8 cellular contexts compared by ENCODE assay signal in the genomic region with DNA sequence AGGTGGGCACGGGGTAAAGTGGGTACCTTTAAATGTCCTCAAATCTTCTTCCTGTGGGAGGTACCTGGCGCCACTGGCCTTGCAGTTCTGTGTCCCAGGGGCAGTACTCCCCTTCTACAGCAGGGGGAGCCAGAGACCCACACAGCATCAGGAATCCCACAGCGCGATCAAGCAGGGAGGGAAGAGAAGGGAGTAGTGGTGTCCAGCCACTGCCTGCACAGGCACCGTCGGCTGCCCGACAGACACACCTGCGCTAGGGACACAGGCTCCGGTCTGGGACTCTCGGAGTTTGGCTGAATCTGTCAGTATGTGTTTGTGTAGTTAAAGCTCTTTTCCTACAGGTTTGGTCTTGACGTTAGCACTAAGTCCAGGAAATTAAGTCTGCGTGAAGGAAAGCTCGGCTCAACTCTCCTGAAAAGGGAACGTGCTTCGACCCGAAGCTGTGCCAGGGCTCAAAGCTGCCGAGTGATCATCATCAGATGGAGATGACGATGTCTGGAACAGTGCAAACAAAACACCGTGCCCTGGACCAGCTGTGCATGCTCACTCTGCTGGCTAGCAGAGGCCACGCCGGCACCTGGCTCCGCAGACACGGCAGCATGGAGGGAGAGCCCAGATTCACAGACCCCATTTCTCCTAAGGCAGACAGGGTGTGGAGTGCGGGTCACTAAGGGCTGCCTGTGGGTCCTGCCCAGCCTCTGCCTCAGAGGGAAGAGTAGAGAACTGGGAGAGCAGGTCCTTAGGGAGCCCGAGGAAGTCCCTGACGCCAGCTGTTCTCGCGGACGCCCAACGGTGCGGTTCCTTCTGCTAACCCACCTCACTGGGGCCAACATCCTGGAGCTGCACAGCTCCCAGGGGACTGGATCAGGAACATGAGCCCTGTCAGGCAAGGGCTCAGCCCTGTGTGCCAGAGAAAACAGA. TPM values are rescaled to one million over a fixed set of nuclear protein-coding genes. Genes with fewer than 3 reads are reported as not detected.
A peak's percentile ranks its signal among the peaks of the same experiment; 100 is the strongest.
DNase-seq lines count a peak whose midpoint lies in the region; ATAC-seq, FAIRE-seq and TF ChIP-seq lines count a peak whose summit lies in the region.

No MANE protein-coding gene starts in this region.

- H2AFZ ChIP-seq in parathyroid adenoma: no peak overlapping the region

- H3K9me3 Mint-ChIP-seq in activated naive CD8-positive, alpha-beta T cell treated with anti-CD3 and anti-CD28 coated beads, Interleukin-2, amount 10 ng/mL, durations not matched to agents 7 days and 5 days: no peaks in the 10 kb centered on the region
- peaks cover 3% of the 10 kb centered on the region for H3K9me3 Mint-ChIP-seq in glutamatergic neuron (ENCODE audit: unreplicated experiment)

- POLR2A ChIA-PET in A549 (lab: Yijun Ruan, JAX): interaction anchor here (1.1 to 1.2 kb wide), 2 partner anchors 166 to 247 kb away, joined by 3 to 5 read pairs; partner anchors contain the start of gene PEX26
- POLR2A ChIA-PET in activated naive CD8-positive, alpha-beta T cell treated with anti-CD3 and anti-CD28 coated beads, Interleukin-2, amount 10 ng/mL, durations not matched to agents 7 days and 5 days (lab: Charles Lee): interaction anchor here (0.5 to 1.9 kb wide), 5 partner anchors 194 to 247 kb away, joined by 3 to 7 read pairs (median 4); partner anchors contain the start of gene PEX26

- ATAC-seq in A549: peak; percentile 90 to 95
- ATAC-seq in GM18498 (IDR thresholded peaks at IDR 0.05; ENCODE audit: unreplicated experiment): peak; percentile 66
- peak; percentile 96 for ATAC-seq in SK-N-SH treated with all-trans-retinoic acid at 6 μM for 48 hours
- peak; percentile 86 for ATAC-seq in activated naive CD8-positive, alpha-beta T cell treated with anti-CD3 and anti-CD28 coated beads, Interleukin-2, amount 10 ng/mL, durations not matched to agents 7 days and 5 days (ENCODE audit: low read depth)

- 40% methylated on average over 17 of the region's 31 CpGs for WGBS in A549 (ENCODE audit: missing lambda C conversion rate)
- WGBS in thyroid gland, 2 donors: 60 to 64% methylated on average over 19 to 30 of the region's 31 CpGs

- no peak for FAIRE-seq in A549 (lab: Jason Lieb, UNC)

- H3K27me3 ChIP-seq in parathyroid adenoma (ENCODE audit: control insufficient read depth, insufficient read depth, low read length) (no peaks in the 10 kb centered on the region), thyroid gland (no peaks in the 10 kb centered on the region)

- CTCF ChIA-PET in A549 (lab: Yijun Ruan, JAX): interaction anchor here (0.6 to 7.2 kb wide), 52 partner anchors 8 to 650 kb away, joined by 3 to 138 read pairs (median 4); partner anchors contain the start of genes MICAL3, PEX26 and USP18

- TF ChIP-seq POLR2A in A549 (IDR thresholded peaks at IDR 0.05; ENCODE audit: low read length) (no peak), thyroid gland (IDR thresholded peaks at IDR 0.05) (peak in 1 of 2 donors; percentile 13)

- H3K4me3 Mint-ChIP-seq in activated naive CD8-positive, alpha-beta T cell treated with anti-CD3 and anti-CD28 coated beads, Interleukin-2, amount 10 ng/mL, durations not matched to agents 7 days and 5 days: no peak overlapping the region
- no peak overlapping the region for H3K4me3 Mint-ChIP-seq in glutamatergic neuron (ENCODE audit: unreplicated experiment)

- H3K9ac ChIP-seq in parathyroid adenoma: no peak overlapping the region

- TF ChIP-seq EP300 in A549 (IDR thresholded peaks at IDR 0.05): no peak

- TF ChIP-seq CTCF in A549 (IDR thresholded peaks at IDR 0.05): peak; percentile 71
- peak; percentile 94 for TF ChIP-seq CTCF in glutamatergic neuron (IDR thresholded peaks at IDR 0.05; ENCODE audit: partially characterized antibody, unreplicated experiment)
- peak; percentile 92 for TF ChIP-seq CTCF in parathyroid adenoma (IDR thresholded peaks at IDR 0.05)
- peak; percentile 98 to 100 (median 99) for TF ChIP-seq CTCF in thyroid gland (IDR thresholded peaks at IDR 0.05)

- no peaks in the 10 kb centered on the region for H3K4me1 ChIP-seq in A549
- H3K4me1 ChIP-seq in parathyroid adenoma: no peaks in the 10 kb centered on the region
- H3K4me1 ChIP-seq in thyroid gland: peaks cover 22 to 48% of the 10 kb centered on the region in 2 donors

- H3K4me2 ChIP-seq in A549 (no peak overlapping the region), parathyroid adenoma (ENCODE audit: low read length) (no peak overlapping the region)

- no peaks in the 10 kb centered on the region for H3K9me3 ChIP-seq in A549
- no peaks in the 10 kb centered on the region for H3K9me3 ChIP-seq in parathyroid adenoma (ENCODE audit: control insufficient read depth, low read length)
- H3K9me3 ChIP-seq in thyroid gland: no peaks in the 10 kb centered on the region

- TF ChIP-seq RAD21 in A549 (conservative IDR thresholded peaks at IDR 0.05 in 1 of 2, IDR thresholded peaks at IDR 0.05 in 1 of 2): peak; percentile 85 to 92

- peaks cover 7% of the 10 kb centered on the region for H3K4me1 Mint-ChIP-seq in activated naive CD8-positive, alpha-beta T cell treated with anti-CD3 and anti-CD28 coated beads, Interleukin-2, amount 10 ng/mL, durations not matched to agents 7 days and 5 days
- peaks cover 14% of the 10 kb centered on the region for H3K4me1 Mint-ChIP-seq in glutamatergic neuron (ENCODE audit: low read depth, unreplicated experiment)

- H3K27me3 Mint-ChIP-seq in activated naive CD8-positive, alpha-beta T cell treated with anti-CD3 and anti-CD28 coated beads, Interleukin-2, amount 10 ng/mL, durations not matched to agents 7 days and 5 days: no peaks in the 10 kb centered on the region
- H3K27me3 Mint-ChIP-seq in glutamatergic neuron (ENCODE audit: unreplicated experiment): peaks cover 4% of the 10 kb centered on the region

- no peaks in the 10 kb centered on the region for H3K79me2 ChIP-seq in parathyroid adenoma

- H3K36me3 ChIP-seq in parathyroid adenoma (ENCODE audit: control insufficient read depth, insufficient read depth, low read length): no peaks in the 10 kb centered on the region
- H3K36me3 ChIP-seq in thyroid gland: no peaks in the 10 kb centered on the region

- H3K27ac ChIP-seq in A549: no peak overlapping the region
- H3K27ac ChIP-seq in parathyroid adenoma: no peak overlapping the region
- peak overlapping the region in 1 of 3 donors; percentile 97 for H3K27ac ChIP-seq in thyroid gland

- intact Hi-C loops in thyroid gland (cut with DNase I): loop anchor here (2.0 kb wide), 1 partner anchor 194 kb away; the partner anchor contains the start of gene MICAL3

- H3K36me3 Mint-ChIP-seq in activated naive CD8-positive, alpha-beta T cell treated with anti-CD3 and anti-CD28 coated beads, Interleukin-2, amount 10 ng/mL, durations not matched to agents 7 days and 5 days: no peaks in the 10 kb centered on the region
- no peaks in the 10 kb centered on the region for H3K36me3 Mint-ChIP-seq in glutamatergic neuron (ENCODE audit: unreplicated experiment)

- H3K4me3 ChIP-seq in A549 (no peak overlapping the region), parathyroid adenoma (ENCODE audit: low read depth, low read length) (no peak overlapping the region), thyroid gland (replicated peaks in 1 of 3) (no peak overlapping the region)

- DNase-seq in A549 (ENCODE audit: low read depth in 1 of 2, low spot score in 1 of 2): peak; percentile 77
- DNase-seq in M059J (ENCODE audit: low read depth): peak; percentile 71
- DNase-seq in activated naive CD8-positive, alpha-beta T cell treated with anti-CD3 and anti-CD28 coated beads, Interleukin-2, amount 10 ng/mL, durations not matched to agents 7 days and 5 days: peak; percentile 85
- peak; percentile 91 for DNase-seq in glutamatergic neuron
- DNase-seq in thyroid gland: peak; percentile 88 to 92

- H3K27ac Mint-ChIP-seq in activated naive CD8-positive, alpha-beta T cell treated with anti-CD3 and anti-CD28 coated beads, Interleukin-2, amount 10 ng/mL, durations not matched to agents 7 days and 5 days: peak overlapping the region; percentile 5
- H3K27ac Mint-ChIP-seq in glutamatergic neuron (ENCODE audit: unreplicated experiment): no peak overlapping the region

TF ChIP-seq in A549, 52 proteins besides CTCF, POLR2A, EP300 and RAD21:
- TF ChIP-seq SMC3 (IDR thresholded peaks at IDR 0.05): peak; percentile 76
- no peak for TF ChIP-seq NR3C1 (IDR thresholded peaks at IDR 0.05)

TF ChIP-seq in SK-N-SH treated with all-trans-retinoic acid at 6 μM for 48 hours, 23 proteins besides CTCF, POLR2A, EP300 and RAD21 (continues in another document):
- no peak for TF ChIP-seq CSDC2 (CRISPR knock-in tag; IDR thresholded peaks at IDR 0.05)
- no peak for TF ChIP-seq ZNF8 (CRISPR knock-in tag; IDR thresholded peaks at IDR 0.05)
- TF ChIP-seq, protein P1, sequence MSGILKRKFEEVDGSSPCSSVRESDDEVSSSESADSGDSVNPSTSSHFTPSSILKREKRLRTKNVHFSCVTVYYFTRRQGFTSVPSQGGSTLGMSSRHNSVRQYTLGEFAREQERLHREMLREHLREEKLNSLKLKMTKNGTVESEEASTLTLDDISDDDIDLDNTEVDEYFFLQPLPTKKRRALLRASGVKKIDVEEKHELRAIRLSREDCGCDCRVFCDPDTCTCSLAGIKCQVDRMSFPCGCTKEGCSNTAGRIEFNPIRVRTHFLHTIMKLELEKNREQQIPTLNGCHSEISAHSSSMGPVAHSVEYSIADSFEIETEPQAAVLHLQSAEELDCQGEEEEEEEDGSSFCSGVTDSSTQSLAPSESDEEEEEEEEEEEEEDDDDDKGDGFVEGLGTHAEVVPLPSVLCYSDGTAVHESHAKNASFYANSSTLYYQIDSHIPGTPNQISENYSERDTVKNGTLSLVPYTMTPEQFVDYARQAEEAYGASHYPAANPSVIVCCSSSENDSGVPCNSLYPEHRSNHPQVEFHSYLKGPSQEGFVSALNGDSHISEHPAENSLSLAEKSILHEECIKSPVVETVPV (CRISPR knock-in tag; IDR thresholded peaks at IDR 0.05): no peak

RNA-seq across cellular contexts. Expression of gene BID, which starts 56.0 kb away (rescaled TPM):
- polyA plus RNA-seq in A549 (2011; rRNA removed) (50.8 and 62.8 TPM in 2 replicates), A549 (2017; fragmentation: RNase III; extraction: RNeasy Plus Mini Kit Qiagen cat#74134 plus additional on column Dnase treatment) (51.7 to 57.6 TPM (median 56.6 TPM) in 3 replicates)
- 183 and 208 TPM in 2 replicates for polyA plus RNA-seq in A549 (2012; cell fraction: cytosol; rRNA removed)
- 167 and 250 TPM in 2 replicates for polyA plus RNA-seq in A549 (2012; cell fraction: nucleus; rRNA removed)
- 22.6 and 25.3 TPM in 2 replicates for polyA minus RNA-seq in A549 (2011; rRNA and poly(A)+ RNA removed)
- 40.7 and 76.3 TPM in 2 replicates for total RNA-seq in M059J (2014; rRNA removed; shearing (Covaris generic))
- total RNA-seq in activated naive CD8-positive, alpha-beta T cell treated with anti-CD3 and anti-CD28 coated beads, Interleukin-2, amount 10 ng/mL, durations not matched to agents 7 days and 5 days: 10 to 100 TPM; 33.6 to 35.6 TPM
- total RNA-seq in glutamatergic neuron (ENCODE audit: unreplicated experiment) (18.5 TPM), thyroid gland (10 to 100 TPM in 3 of 4 donors, 1 to 10 TPM in 1; 4.6 to 18.3 (median 14.9) TPM)
